1 cellular context compared by ENCODE assay signal in genomic region chr1:152109998-152110294, GRCh38.
TF ChIP-seq lines count a peak whose summit lies in the region.

No MANE protein-coding gene starts in this region.

TF ChIP-seq in IMR-90, 13 proteins besides CTCF, POLR2A, EP300 and RAD21:
- TF ChIP-seq NFE2L2 (IDR thresholded peaks at IDR 0.05; ENCODE audit: low read depth, low read length) (no peak), RFX5 (IDR thresholded peaks at IDR 0.05; ENCODE audit: low read depth, low read length) (no peak), MXI1 (IDR thresholded peaks at IDR 0.05; ENCODE audit: borderline replicate concordance, low read depth, low read length) (no peak)
